ENCODE assay signal across 12 cellular contexts in the genomic region with DNA sequence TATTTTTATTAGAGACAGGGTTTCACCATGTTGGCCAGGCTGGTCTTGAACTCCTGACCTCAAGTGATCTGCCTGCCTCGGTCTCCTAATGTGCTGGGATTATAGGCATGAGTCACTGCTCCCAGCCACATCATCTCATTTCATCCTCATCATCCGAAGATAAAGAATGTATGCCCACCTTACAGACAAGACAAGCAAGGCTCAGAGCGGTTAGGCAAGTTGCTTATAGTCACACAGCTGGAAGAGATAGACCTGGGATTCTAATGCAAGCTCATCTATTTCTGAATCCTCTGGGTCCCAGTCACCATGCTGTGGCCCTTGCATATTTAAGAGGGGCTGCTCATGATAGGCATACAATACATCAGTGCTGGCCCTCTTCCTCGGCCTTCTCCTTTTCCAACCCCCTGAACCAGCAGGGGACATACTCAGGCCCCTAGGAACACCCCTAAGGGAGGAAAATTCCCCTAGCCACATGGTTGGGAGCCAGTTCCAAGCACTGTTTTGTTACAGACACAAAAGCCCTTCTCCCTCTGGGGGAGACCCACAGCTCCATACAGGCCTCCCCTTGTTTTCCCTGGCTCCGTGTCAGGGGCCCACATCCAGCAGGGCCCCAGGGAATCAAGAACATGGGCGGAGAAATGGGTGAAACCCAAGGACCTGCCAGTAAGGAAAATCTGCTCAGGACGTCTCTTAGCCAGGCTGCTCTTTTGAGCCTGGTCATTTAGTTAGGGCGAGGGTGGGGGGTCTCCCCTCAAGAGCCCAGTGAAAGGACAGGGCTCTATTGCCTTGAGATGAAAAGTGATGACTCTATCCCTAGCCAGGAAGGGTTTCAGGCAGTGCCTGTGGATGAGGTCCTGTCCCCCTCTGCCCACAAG. TPM values are rescaled to one million over a fixed set of nuclear protein-coding genes. Genes with fewer than 3 reads are reported as not detected.
DNase-seq lines count a peak whose midpoint lies in the region; ATAC-seq and TF ChIP-seq lines count a peak whose summit lies in the region.
"Had no signal": no experiment of that assay in that cellular context is flagged by ENCODE, and none has a peak within 500 bp of the region (broad histone marks: within the 10 kb centered on the region; RNA-seq: fewer than 3 reads in every experiment).

No MANE protein-coding gene starts in this region.

- no peaks in the 10 kb centered on the region for H3K9me3 Mint-ChIP-seq in H9
- H3K9me3 Mint-ChIP-seq in stimulated activated memory B cell treated with anti-CD40 and anti-IgM and Interleukin-4, amounts not matched to agents 10 μg/mL and 1 μg/mL and 100 μg/mL, for 72 hours: no peaks in the 10 kb centered on the region

- intact Hi-C loops in sigmoid colon (cut with DNase I): no loop called here

- H4K20me1 ChIP-seq in H9 (ENCODE audit: control insufficient read depth, insufficient read depth, insufficient read length): no peaks in the 10 kb centered on the region

- peaks cover 8% of the 10 kb centered on the region for H3K4me1 ChIP-seq in H9 (ENCODE audit: insufficient read depth, low read length)
- H3K4me1 ChIP-seq in sigmoid colon: peaks cover 0 to 86% (median 83%) of the 10 kb centered on the region in 4 donors

- no peak overlapping the region for H2BK20ac ChIP-seq in H9 (ENCODE audit: low read depth, low read length, poor library complexity, severe bottlenecking)

- peak overlapping the region; percentile 5 to 85 (median 71) for H3K4me3 ChIP-seq in sigmoid colon
- H3K4me3 ChIP-seq: BLaER1 had no signal

- H3K27ac Mint-ChIP-seq in H9: peak overlapping the region; percentile 64 to 91 (median 76); a peak in 4 of 7 replicates
- H3K27ac Mint-ChIP-seq in stimulated activated memory B cell treated with anti-CD40 and anti-IgM and Interleukin-4, amounts not matched to agents 10 μg/mL and 1 μg/mL and 100 μg/mL, for 72 hours: no peak overlapping the region

- DNase-seq in H9: no peak
- DNase-seq in cerebellar cortex (ENCODE audit: low spot score): peak; percentile 22
- DNase-seq in iris pigment epithelial cell (ENCODE audit: low read depth): peak; percentile 46
- no peak for DNase-seq in sigmoid colon
- no peak for DNase-seq in iPS-NIHi11 (ENCODE audit: low spot score)
- DNase-seq: activated effector memory CD4-positive, alpha-beta T cell treated with anti-CD3 and anti-CD28 coated beads, Interleukin-2, amount 50 U/mL, for 16 hours; glutamatergic neuron; NCI-H510A treated with DMSO at 0.1 percent for 48 hours had no signal

- no peak overlapping the region for H3K4ac ChIP-seq in H9 (ENCODE audit: low read depth, low read length)

- H2AFZ ChIP-seq in H9 (ENCODE audit: low read length): no peak overlapping the region

- H3K27me3 Mint-ChIP-seq in H9 (ENCODE audit: low read depth): no peaks in the 10 kb centered on the region; the same call in 1 of the 2 replicates
- no peaks in the 10 kb centered on the region for H3K27me3 Mint-ChIP-seq in stimulated activated memory B cell treated with anti-CD40 and anti-IgM and Interleukin-4, amounts not matched to agents 10 μg/mL and 1 μg/mL and 100 μg/mL, for 72 hours

- no peak overlapping the region for H2BK5ac ChIP-seq in H9 (ENCODE audit: insufficient read length, low read length)

- H2AK5ac ChIP-seq in H9 (ENCODE audit: insufficient read length, low read length): no peak overlapping the region

- H3K36me3 ChIP-seq in sigmoid colon: peaks cover 8 to 36% (median 14%) of the 10 kb centered on the region in 4 donors

- H3T11ph ChIP-seq in H9 (ENCODE audit: low read length): no peak overlapping the region

- H3K27me3 ChIP-seq in H9 (ENCODE audit: insufficient read depth, low read length): no peaks in the 10 kb centered on the region
- no peaks in the 10 kb centered on the region for H3K27me3 ChIP-seq in sigmoid colon
- H3K27me3 ChIP-seq: BLaER1 had no signal

- no peaks in the 10 kb centered on the region for H3K79me2 ChIP-seq in H9 (ENCODE audit: insufficient read depth, low read length)

- no CpG with 5 or more reads among the region's 8 CpGs for WGBS in H9 (ENCODE audit: extremely low coverage, insufficient read length, low lambda C conversion rate)
- WGBS in sigmoid colon, 2 donors: 80 to 92% methylated on average over 8 of the region's 8 CpGs

- H3K79me1 ChIP-seq in H9 (ENCODE audit: insufficient read depth, low read depth, low read length, poor library complexity, severe bottlenecking): no peaks in the 10 kb centered on the region

- no peak for TF ChIP-seq CTCF in H9 (conservative IDR thresholded peaks at IDR 0.05)
- no peak for TF ChIP-seq CTCF in sigmoid colon (IDR thresholded peaks at IDR 0.05)

- H3K27ac ChIP-seq in H9 (ENCODE audit: insufficient read length, low read depth, low read length) (no peak overlapping the region), sigmoid colon (peak overlapping the region; percentile 92 to 98 (median 96))
- H3K27ac ChIP-seq: BLaER1 had no signal

- no peak overlapping the region for H2BK120ac ChIP-seq in H9 (ENCODE audit: low read depth, low read length, poor library complexity, severe bottlenecking)

- H3K23ac ChIP-seq in H9 (ENCODE audit: insufficient read length, low read depth, low read length): no peak overlapping the region

- no peak for TF ChIP-seq EP300 in sigmoid colon (IDR thresholded peaks at IDR 0.05)

- no peak overlapping the region for H3K4me2 ChIP-seq in H9 (ENCODE audit: insufficient read depth, insufficient read length, low read length)
- H3K4me2 ChIP-seq: BLaER1 had no signal

- H3K36me3 Mint-ChIP-seq in H9 (ENCODE audit: insufficient read depth in 1 of 3, low read depth in 3 of 3): no peaks in the 10 kb centered on the region
- peaks cover 15% of the 10 kb centered on the region for H3K36me3 Mint-ChIP-seq in stimulated activated memory B cell treated with anti-CD40 and anti-IgM and Interleukin-4, amounts not matched to agents 10 μg/mL and 1 μg/mL and 100 μg/mL, for 72 hours

- no peak overlapping the region for H4K8ac ChIP-seq in H9 (replicated peaks; ENCODE audit: insufficient read length, low read depth, low read length)

- H4K91ac ChIP-seq in H9 (ENCODE audit: insufficient read length, low read depth, low read length): no peak overlapping the region

- no peak for ATAC-seq in GM21447 (IDR thresholded peaks at IDR 0.05; ENCODE audit: unreplicated experiment)
- no peak for ATAC-seq in stimulated activated memory B cell treated with anti-CD40 and anti-IgM and Interleukin-4, amounts not matched to agents 10 μg/mL and 1 μg/mL and 100 μg/mL, for 72 hours
- ATAC-seq in HG03521 (IDR thresholded peaks at IDR 0.05; ENCODE audit: unreplicated experiment): no peak

- no peak overlapping the region for H2BK12ac ChIP-seq in H9 (ENCODE audit: insufficient read length, low read depth, low read length)

- peaks cover 35 to 56% of the 10 kb centered on the region in 2 experiments for H3K4me1 Mint-ChIP-seq in H9
- peaks cover 17% of the 10 kb centered on the region for H3K4me1 Mint-ChIP-seq in stimulated activated memory B cell treated with anti-CD40 and anti-IgM and Interleukin-4, amounts not matched to agents 10 μg/mL and 1 μg/mL and 100 μg/mL, for 72 hours

- no peak overlapping the region for H4K5ac ChIP-seq in H9 (ENCODE audit: insufficient read length, low read depth, low read length)

- H3K9ac ChIP-seq in H9 (ENCODE audit: extremely low read depth, insufficient read length, low read length): no peak overlapping the region
- H3K9ac ChIP-seq: BLaER1 had no signal

- no peak overlapping the region for H2BK15ac ChIP-seq in H9 (ENCODE audit: low read depth, low read length)

- no peak overlapping the region for H3K4me3 Mint-ChIP-seq in H9
- no peak overlapping the region for H3K4me3 Mint-ChIP-seq in stimulated activated memory B cell treated with anti-CD40 and anti-IgM and Interleukin-4, amounts not matched to agents 10 μg/mL and 1 μg/mL and 100 μg/mL, for 72 hours

- no peak overlapping the region for H3K14ac ChIP-seq in H9 (ENCODE audit: insufficient read depth, low read length)

- no peaks in the 10 kb centered on the region for H3K23me2 ChIP-seq in H9 (ENCODE audit: insufficient read length, low read depth, low read length, poor library complexity, severe bottlenecking)

- H3K9me3 ChIP-seq in H9 (ENCODE audit: control insufficient read depth, low read depth, low read length) (no peaks in the 10 kb centered on the region), sigmoid colon (no peaks in the 10 kb centered on the region)
- H3K9me3 ChIP-seq: BLaER1 had no signal

- H3K56ac ChIP-seq in H9 (ENCODE audit: insufficient read length, low read depth, low read length): no peak overlapping the region

- peak overlapping the region; percentile 47 for H3K18ac ChIP-seq in H9 (ENCODE audit: insufficient read length, low read depth, low read length)

- TF ChIP-seq POLR2A in sigmoid colon (IDR thresholded peaks at IDR 0.05): no peak

RNA-seq across cellular contexts. Expression of gene CSRP1, which starts 6.9 kb away (rescaled TPM):
- 0.44 TPM in 2 replicates for total RNA-seq in H9 (2021)
- 1,000 to 10,000 TPM; 4,737 to 8,467 (median 6,048) TPM for total RNA-seq in sigmoid colon
- polyA plus RNA-seq in sigmoid colon: 100 to 1,000 TPM; 189 to 296 (median 264) TPM

RNA-seq across cellular contexts. Expression of gene PHLDA3, which starts 31.0 kb away (rescaled TPM):
- 53.9 and 55.0 TPM in 2 replicates for total RNA-seq in H9 (2021)
- 100 to 1,000 TPM in 2 of 4 donors, 10 to 100 TPM in 2; 93.4 to 135 (median 108) TPM for total RNA-seq in sigmoid colon
- 10 to 100 TPM in 1 of 3 donors, 1 to 10 TPM in 2; 3.2 to 20.8 (median 9.6) TPM for polyA plus RNA-seq in sigmoid colon

RNA-seq across cellular contexts. Expression of gene NAV1, which starts 38.9 kb away (rescaled TPM):
- total RNA-seq in H9 (2021): 20.5 and 21.6 TPM in 2 replicates
- 10 to 100 TPM; 17.1 to 44.9 (median 20.9) TPM for total RNA-seq in sigmoid colon
- polyA plus RNA-seq in sigmoid colon: 1 to 10 TPM; 1.8 to 8.2 (median 3.0) TPM

Comparison
In these comparisons a context has a peak if more than half of its experiments do, and no peak if none do; other contexts are left out.
1. DNase-seq: peak in cerebellar cortex (single experiment) and iris pigment epithelial cell (single experiment); none in H9 (single experiment), sigmoid colon (single experiment) and iPS-NIHi11 (single experiment).
2. RNA of gene CSRP1, which starts 6.9 kb away (total RNA-seq): 4,737 to 8,467 TPM in sigmoid colon; 0.44 TPM in H9; every median in the first group is over 1,000 times any median in the second.